In genomic region chrX:41912922-41913321, GRCh38 we compare ENCODE assay signal across 19 cellular contexts. TPM values are rescaled to one million over a fixed set of nuclear protein-coding genes. Genes with fewer than 3 reads are reported as not detected.
A peak's percentile ranks its signal among the peaks of the same experiment; 100 is the strongest.
DNase-seq lines count a peak whose midpoint lies in the region; ATAC-seq, FAIRE-seq and TF ChIP-seq lines count a peak whose summit lies in the region.
"Had no signal": no experiment of that assay in that cellular context is flagged by ENCODE, and none has a peak within 500 bp of the region (broad histone marks: within the 10 kb centered on the region; RNA-seq: fewer than 3 reads in every experiment).

No MANE protein-coding gene starts in this region.

- no peaks in the 10 kb centered on the region for H3K9me3 Mint-ChIP-seq in MCF 10A (ENCODE audit: unreplicated experiment)
- no peaks in the 10 kb centered on the region for H3K9me3 Mint-ChIP-seq in stimulated activated effector memory CD8-positive, alpha-beta T cell treated with anti-CD3 and anti-CD28 coated beads, Interleukin-12 subunit alpha, Interleukin-12 subunit beta, amount 100 ng/mL, for 72 hours
- H3K9me3 Mint-ChIP-seq in Caco-2 (ENCODE audit: unreplicated experiment), result no peaks in the 10 kb centered on the region
- H3K9me3 Mint-ChIP-seq: activated T-cell treated with anti-CD3 and anti-CD28 coated beads, Interleukin-2, amount 50 U/mL, for 4 hours; immature natural killer cell had no signal

- H3K4me3 Mint-ChIP-seq in MCF 10A (ENCODE audit: unreplicated experiment) (no peak overlapping the region), Caco-2 (ENCODE audit: unreplicated experiment) (no peak overlapping the region)
- H3K4me3 Mint-ChIP-seq in stimulated activated effector memory CD8-positive, alpha-beta T cell treated with anti-CD3 and anti-CD28 coated beads, Interleukin-12 subunit alpha, Interleukin-12 subunit beta, amount 100 ng/mL, for 72 hours, result no peak overlapping the region
- H3K4me3 Mint-ChIP-seq: activated T-cell treated with anti-CD3 and anti-CD28 coated beads, Interleukin-2, amount 50 U/mL, for 4 hours; immature natural killer cell had no signal

- H3K4me3 ChIP-seq in mammary epithelial cell (replicated peaks in 1 of 3; ENCODE audit: insufficient read depth in 1 of 3, low read depth in 2 of 3, low read length in 3 of 3) (no peak overlapping the region), bronchial epithelial cell (ENCODE audit: low read depth, low read length) (no peak overlapping the region), Caco-2 (ENCODE audit: low read depth, low read length) (no peak overlapping the region)
- H3K4me3 ChIP-seq: body of pancreas, coronary artery, upper lobe of right lung had no signal

- peaks cover 77% of the 10 kb centered on the region for H3K79me2 ChIP-seq in mammary epithelial cell (ENCODE audit: insufficient read depth, low read length)

- POLR2A ChIA-PET in MCF 10A (lab: Yijun Ruan, JAX) (no interaction called here), Caco-2 (lab: Charles Lee) (no interaction called here)

- H3K36me3 ChIP-seq in mammary epithelial cell (ENCODE audit: insufficient read depth, low read length) (no peaks in the 10 kb centered on the region), bronchial epithelial cell (ENCODE audit: control insufficient read depth, insufficient read depth, low read length) (no peaks in the 10 kb centered on the region), Caco-2 (ENCODE audit: control insufficient read depth, insufficient read depth, low read length) (no peaks in the 10 kb centered on the region)
- H3K36me3 ChIP-seq: upper lobe of right lung had no signal

- no peak for FAIRE-seq in bronchial epithelial cell (lab: Jason Lieb, UNC)
- FAIRE-seq: endometrium had no signal

- dilution Hi-C loops in mammary epithelial cell (cut with HindIII; ENCODE audit: low sequenced_read_pairs), result no loop called here

- in situ Hi-C loops in mammary epithelial cell (cut with MboI; ENCODE audit: low sequenced_read_pairs in 2 of 2), result no loop called here
- in situ Hi-C loops in KBM-7 (cut with MboI; ENCODE audit: low pct_unique_long_range_greater_than_20kb, low sequenced_read_pairs), result no loop called here

- no peak overlapping the region for H2AFZ ChIP-seq in mammary epithelial cell (ENCODE audit: low read depth, low read length)

- 75% methylated on average over 4 of the region's 4 CpGs for WGBS in mammary epithelial cell (ENCODE audit: low coverage, missing lambda C conversion rate)

- no peak overlapping the region for H3K4me2 ChIP-seq in mammary epithelial cell (ENCODE audit: insufficient read depth, low read depth, low read length)

- no peaks in the 10 kb centered on the region for H4K20me1 ChIP-seq in mammary epithelial cell (ENCODE audit: insufficient read depth, low read length)

- H3K9me3 ChIP-seq in mammary epithelial cell (replicated peaks; ENCODE audit: insufficient read depth, low read length) (no peaks in the 10 kb centered on the region), Caco-2 (no peaks in the 10 kb centered on the region)
- H3K9me3 ChIP-seq: body of pancreas, upper lobe of right lung had no signal

- H3K27me3 Mint-ChIP-seq in MCF 10A (ENCODE audit: insufficient read depth, unreplicated experiment) (peaks cover 60% of the 10 kb centered on the region), Caco-2 (ENCODE audit: insufficient read depth, unreplicated experiment) (no peaks in the 10 kb centered on the region)

- TF ChIP-seq CTCF in mammary epithelial cell (conservative IDR thresholded peaks at IDR 0.05 in 1 of 2, IDR thresholded peaks at IDR 0.05 in 1 of 2; ENCODE audit: extremely low read depth in 1 of 2, insufficient read depth in 1 of 2, low read depth in 1 of 2, low read length in 2 of 2), result no peak
- no peak for TF ChIP-seq CTCF in MCF 10A (IDR thresholded peaks at IDR 0.05; ENCODE audit: unreplicated experiment)
- TF ChIP-seq CTCF in bronchial epithelial cell (IDR thresholded peaks at IDR 0.05; ENCODE audit: insufficient read depth, low read length, severe bottlenecking), result no peak
- TF ChIP-seq CTCF in Caco-2 (IDR thresholded peaks at IDR 0.05; ENCODE audit: insufficient read depth in 1 of 2, low read depth in 1 of 2, low read length in 1 of 2, severe bottlenecking in 1 of 2, unreplicated experiment in 1 of 2), result no peak

- no TSS peak for BruUV-seq in mammary epithelial cell (replicated peaks; lab: Mats Ljungman, UMichigan)
- BruUV-seq in MCF 10A (replicated peaks; lab: Mats Ljungman, UMichigan), result no TSS peak
- BruUV-seq in Caco-2 (replicated peaks; lab: Mats Ljungman, UMichigan), result no TSS peak

- H3K36me3 Mint-ChIP-seq in MCF 10A (ENCODE audit: insufficient read depth, unreplicated experiment) (no peaks in the 10 kb centered on the region), Caco-2 (ENCODE audit: insufficient read depth, unreplicated experiment) (no peaks in the 10 kb centered on the region)
- H3K36me3 Mint-ChIP-seq in stimulated activated effector memory CD8-positive, alpha-beta T cell treated with anti-CD3 and anti-CD28 coated beads, Interleukin-12 subunit alpha, Interleukin-12 subunit beta, amount 100 ng/mL, for 72 hours, result no peaks in the 10 kb centered on the region
- H3K36me3 Mint-ChIP-seq: immature natural killer cell had no signal

- no peak overlapping the region for H3K27ac Mint-ChIP-seq in MCF 10A (ENCODE audit: low read depth, unreplicated experiment)
- H3K27ac Mint-ChIP-seq in stimulated activated effector memory CD8-positive, alpha-beta T cell treated with anti-CD3 and anti-CD28 coated beads, Interleukin-12 subunit alpha, Interleukin-12 subunit beta, amount 100 ng/mL, for 72 hours, result peak overlapping the region; percentile 60
- H3K27ac Mint-ChIP-seq in Caco-2 (ENCODE audit: unreplicated experiment), result no peak overlapping the region
- H3K27ac Mint-ChIP-seq: immature natural killer cell had no signal

- no peak overlapping the region for H3K27ac ChIP-seq in mammary epithelial cell (ENCODE audit: insufficient read depth, low read depth, low read length)
- H3K27ac ChIP-seq: body of pancreas, coronary artery, upper lobe of right lung had no signal

- intact Hi-C loops in mammary epithelial cell (cut with micrococcal nuclease) (no loop called here), MCF 10A (cut with micrococcal nuclease) (no loop called here), Caco-2 (cut with micrococcal nuclease; ENCODE audit: unreplicated experiment) (no loop called here)

- H3K9ac ChIP-seq in mammary epithelial cell (ENCODE audit: insufficient read depth, low read length), result no peak overlapping the region

- H3K27me3 ChIP-seq in mammary epithelial cell (ENCODE audit: insufficient read depth, low read length) (peaks cover 3% of the 10 kb centered on the region), bronchial epithelial cell (ENCODE audit: control insufficient read depth, insufficient read depth, low read length) (no peaks in the 10 kb centered on the region), Caco-2 (replicated peaks; ENCODE audit: control insufficient read depth, insufficient read depth, low read length) (no peaks in the 10 kb centered on the region)
- H3K27me3 ChIP-seq: body of pancreas, upper lobe of right lung had no signal

- no peaks in the 10 kb centered on the region for H3K4me1 ChIP-seq in mammary epithelial cell (ENCODE audit: insufficient read depth, low read length)
- H3K4me1 ChIP-seq in Caco-2, result no peaks in the 10 kb centered on the region
- H3K4me1 ChIP-seq: body of pancreas, upper lobe of right lung had no signal

- H3K4me1 Mint-ChIP-seq in MCF 10A (ENCODE audit: insufficient read depth, unreplicated experiment) (no peaks in the 10 kb centered on the region), Caco-2 (ENCODE audit: low read depth, unreplicated experiment) (peaks cover 8% of the 10 kb centered on the region)
- peaks cover 14% of the 10 kb centered on the region for H3K4me1 Mint-ChIP-seq in stimulated activated effector memory CD8-positive, alpha-beta T cell treated with anti-CD3 and anti-CD28 coated beads, Interleukin-12 subunit alpha, Interleukin-12 subunit beta, amount 100 ng/mL, for 72 hours

- CTCF ChIA-PET in mammary epithelial cell (lab: Charles Lee; ENCODE audit: low non-redundant PET), result no interaction called here
- CTCF ChIA-PET in MCF 10A (lab: Yijun Ruan, JAX), result no interaction called here
- CTCF ChIA-PET in Caco-2 (lab: Charles Lee), result no interaction called here

- DNase-seq in mammary epithelial cell (peak; percentile 25), MCF 10A (ENCODE audit: unreplicated experiment) (no peak), KBM-7 (peak; percentile 40), bronchial epithelial cell (ENCODE audit: low read depth) (peak; percentile 62), NCI-H524 (lab: John Stamatoyannopoulos, UW) (no peak), Caco-2 (no peak)
- no peak for DNase-seq in stimulated activated effector memory CD8-positive, alpha-beta T cell treated with anti-CD3 and anti-CD28 coated beads, Interleukin-12 subunit alpha, Interleukin-12 subunit beta, amount 100 ng/mL, for 72 hours (ENCODE audit: low spot score in 2 of 2)
- DNase-seq in stimulated activated CD4-positive, alpha-beta T cell treated with anti-CD3 and anti-CD28 coated beads, Interleukin-15, amount 100 ng/mL, for 24 hours, result no peak
- DNase-seq: activated naive CD4-positive, alpha-beta T cell treated with anti-CD3 and anti-CD28 coated beads, Interleukin-2, amount 50 U/mL, for 16 hours; activated T-cell treated with anti-CD3 and anti-CD28 coated beads, Interleukin-2, amount 50 U/mL, for 4 hours; body of pancreas; immature natural killer cell; MM.1S; NCI-H1436 treated with DMSO at 0.1 percent for 48 hours; retina; stimulated activated CD4-positive, alpha-beta T cell treated with anti-CD3 and anti-CD28 coated beads, Interleukin-4, amount 100 ng/mL, for 4 hours; upper lobe of right lung had no signal

- peak; percentile 87 for ATAC-seq in stimulated activated effector memory CD8-positive, alpha-beta T cell treated with anti-CD3 and anti-CD28 coated beads, Interleukin-12 subunit alpha, Interleukin-12 subunit beta, amount 100 ng/mL, for 72 hours
- ATAC-seq: activated T-cell treated with anti-CD3 and anti-CD28 coated beads, Interleukin-2, amount 50 U/mL, for 4 hours; body of pancreas; upper lobe of right lung had no signal

RNA-seq across cellular contexts. Expression of gene CASK, which starts 10.4 kb away (rescaled TPM):
- 10 to 100 TPM; 54.0 to 57.9 TPM for total RNA-seq in mammary epithelial cell
- polyA plus RNA-seq in mammary epithelial cell, result 17.7 TPM
- 87.5 TPM for polyA minus RNA-seq in mammary epithelial cell
- total RNA-seq in MCF 10A (2022), result 34.9 and 43.2 TPM in 2 replicates
- 92.6 and 141 TPM in 2 replicates for total RNA-seq in bronchial epithelial cell
- 163 and 174 TPM in 2 replicates for total RNA-seq in Caco-2 (2022)

Comparison
In these comparisons a context has a peak if more than half of its experiments do, and no peak if none do; other contexts are left out.
1. DNase-seq: peak in mammary epithelial cell (single experiment), KBM-7 (single experiment) and bronchial epithelial cell (single experiment); none in MCF 10A (single experiment), stimulated activated effector memory CD8-positive, alpha-beta T cell treated with anti-CD3 and anti-CD28 coated beads, Interleukin-12 subunit alpha, Interleukin-12 subunit beta, amount 100 ng/mL, for 72 hours (0 of 2), NCI-H524 (0 of 2), Caco-2 (0 of 2) and stimulated activated CD4-positive, alpha-beta T cell treated with anti-CD3 and anti-CD28 coated beads, Interleukin-15, amount 100 ng/mL, for 24 hours (single experiment).